Comparison of ENCODE assay signal across 11 cellular contexts in genomic region chr3:179973931-179974361, GRCh38.
DNase-seq lines count a peak whose midpoint lies in the region; ATAC-seq and TF ChIP-seq lines count a peak whose summit lies in the region.
"Had no signal": no experiment of that assay in that cellular context is flagged by ENCODE, and none has a peak within 500 bp of the region (broad histone marks: within the 10 kb centered on the region; RNA-seq: fewer than 3 reads in every experiment).

No MANE protein-coding gene starts in this region.

- TF ChIP-seq CTCF in Calu3 (IDR thresholded peaks at IDR 0.05; ENCODE audit: unreplicated experiment) = no peak

- DNase-seq in Calu3 (peak; percentile 11), NCI-H69 (lab: John Stamatoyannopoulos, UW) (peak; percentile 53), hypothalamus (lab: John Stamatoyannopoulos, UW) (peak in 33 of 51 donors; percentile 3 to 71 (median 33)), HT-29 (ENCODE audit: low spot score) (no peak)
- no peak for DNase-seq in central memory CD4-positive, alpha-beta T cell
- no peak for DNase-seq in stimulated activated CD4-positive, alpha-beta T cell treated with anti-CD3 and anti-CD28 coated beads, Interleukin-4, amount 100 ng/mL, for 4 hours
- DNase-seq: activated B cell treated with CpG ODN at 0.5 μM for 24 hours; CD4-positive, CD25-positive, alpha-beta regulatory T cell; naive thymus-derived CD4-positive, alpha-beta T cell had no signal

- ATAC-seq in GM21619 (IDR thresholded peaks at IDR 0.05; ENCODE audit: unreplicated experiment) (peak; percentile 43), HG02571 (IDR thresholded peaks at IDR 0.05; ENCODE audit: unreplicated experiment) (no peak)
- ATAC-seq: naive thymus-derived CD4-positive, alpha-beta T cell had no signal

- H3K36me3 Mint-ChIP-seq in Calu3 (ENCODE audit: insufficient read depth, unreplicated experiment) = no peaks in the 10 kb centered on the region
- H3K36me3 Mint-ChIP-seq: CD4-positive, CD25-positive, alpha-beta regulatory T cell; naive thymus-derived CD4-positive, alpha-beta T cell had no signal

- CTCF ChIA-PET in Calu3 (lab: Charles Lee) = interaction anchor here (1.0 kb wide), 1 partner anchor 29 kb away, joined by 3 read pairs; no protein-coding TSS in a partner anchor

- peaks cover 28% of the 10 kb centered on the region for H3K4me1 Mint-ChIP-seq in Calu3 (ENCODE audit: low read depth, unreplicated experiment)
- H3K4me1 Mint-ChIP-seq: activated B cell treated with CpG ODN at 0.5 μM for 24 hours; CD4-positive, CD25-positive, alpha-beta regulatory T cell had no signal

- no peak overlapping the region for H3K27ac Mint-ChIP-seq in Calu3 (ENCODE audit: unreplicated experiment)
- H3K27ac Mint-ChIP-seq: activated B cell treated with CpG ODN at 0.5 μM for 24 hours; CD4-positive, CD25-positive, alpha-beta regulatory T cell; naive thymus-derived CD4-positive, alpha-beta T cell had no signal

- H3K27me3 Mint-ChIP-seq in Calu3 (ENCODE audit: unreplicated experiment) = no peaks in the 10 kb centered on the region
- H3K27me3 Mint-ChIP-seq: CD4-positive, CD25-positive, alpha-beta regulatory T cell had no signal

- peak overlapping the region; percentile 19 for H3K4me3 Mint-ChIP-seq in Calu3 (ENCODE audit: low read depth, unreplicated experiment)
- H3K4me3 Mint-ChIP-seq: activated B cell treated with CpG ODN at 0.5 μM for 24 hours; CD4-positive, CD25-positive, alpha-beta regulatory T cell had no signal

- intact Hi-C loops in Calu3 (cut with micrococcal nuclease; ENCODE audit: unreplicated experiment) = no loop called here

- H3K9me3 Mint-ChIP-seq in Calu3 (ENCODE audit: low read depth, unreplicated experiment) = no peaks in the 10 kb centered on the region
- H3K9me3 Mint-ChIP-seq: activated B cell treated with CpG ODN at 0.5 μM for 24 hours had no signal

- no TSS peak for BruUV-seq in Calu3 (replicated peaks; lab: Mats Ljungman, UMichigan)

Comparison
In these comparisons a context has a peak if more than half of its experiments do, and no peak if none do; other contexts are left out.
1. DNase-seq: peak in Calu3 (single experiment), NCI-H69 (single experiment) and hypothalamus (33 of 51); none in HT-29 (single experiment), central memory CD4-positive, alpha-beta T cell (single experiment) and stimulated activated CD4-positive, alpha-beta T cell treated with anti-CD3 and anti-CD28 coated beads, Interleukin-4, amount 100 ng/mL, for 4 hours (0 of 2).